ENCODE assay signal across 14 cellular contexts in genomic region chr19:14198384-14199376, GRCh38. TPM values are rescaled to one million over a fixed set of nuclear protein-coding genes. Genes with fewer than 3 reads are reported as not detected.
DNase-seq lines count a peak whose midpoint lies in the region; ATAC-seq and TF ChIP-seq lines count a peak whose summit lies in the region.
"Had no signal": no experiment of that assay in that cellular context is flagged by ENCODE, and none has a peak within 500 bp of the region (broad histone marks: within the 10 kb centered on the region; RNA-seq: fewer than 3 reads in every experiment).

No MANE protein-coding gene starts in this region.

- ATAC-seq in foreskin keratinocyte (no peak), HG02981 (IDR thresholded peaks at IDR 0.05; ENCODE audit: unreplicated experiment) (no peak), left lung (no peak), GM21529 (IDR thresholded peaks at IDR 0.05; ENCODE audit: unreplicated experiment) (no peak)
- ATAC-seq: activated CD8-positive, alpha-beta T cell treated with anti-CD3 and anti-CD28 coated beads, Interleukin-2, amount 10 ng/mL, durations not matched to agents 7 days and 5 days; activated naive CD4-positive, alpha-beta T cell treated with anti-CD3 and anti-CD28 coated beads, Interleukin-2, amount 50 U/mL, for 72 hours; esophagus mucosa; stimulated activated naive CD8-positive, alpha-beta T cell treated with anti-CD3 and anti-CD28 coated beads, Interleukin-15, amount 100 ng/mL, for 72 hours had no signal

- no peaks in the 10 kb centered on the region for H3K4me1 ChIP-seq in foreskin keratinocyte
- peaks cover 0 to 2% of the 10 kb centered on the region in 2 donors for H3K4me1 ChIP-seq in left lung

- H3K4me1 Mint-ChIP-seq in HFFc6 (ENCODE audit: low read depth): peaks cover 6% of the 10 kb centered on the region; the same call in 1 of the 2 replicates
- H3K4me1 Mint-ChIP-seq in activated T-cell treated with anti-CD3 and anti-CD28 coated beads, Interleukin-2, amount 50 U/mL, for 24 hours (ENCODE audit: low read depth): peaks cover 31% of the 10 kb centered on the region

- H3K9me3 ChIP-seq in left lung: no peaks in the 10 kb centered on the region

- H3K27me3 Mint-ChIP-seq in HFFc6 (ENCODE audit: insufficient read depth): peaks cover 18% of the 10 kb centered on the region
- no peaks in the 10 kb centered on the region for H3K27me3 Mint-ChIP-seq in activated T-cell treated with anti-CD3 and anti-CD28 coated beads, Interleukin-2, amount 50 U/mL, for 24 hours
- H3K27me3 Mint-ChIP-seq: stimulated activated naive CD8-positive, alpha-beta T cell treated with anti-CD3 and anti-CD28 coated beads, Interleukin-15, amount 100 ng/mL, for 72 hours had no signal

- H3K27ac Mint-ChIP-seq in HFFc6: no peak overlapping the region
- H3K27ac Mint-ChIP-seq in activated T-cell treated with anti-CD3 and anti-CD28 coated beads, Interleukin-2, amount 50 U/mL, for 24 hours: no peak overlapping the region
- H3K27ac Mint-ChIP-seq: activated CD8-positive, alpha-beta T cell treated with anti-CD3 and anti-CD28 coated beads, Interleukin-2, amount 10 ng/mL, durations not matched to agents 7 days and 5 days; activated naive CD4-positive, alpha-beta T cell treated with anti-CD3 and anti-CD28 coated beads, Interleukin-2, amount 50 U/mL, for 72 hours; stimulated activated naive CD8-positive, alpha-beta T cell treated with anti-CD3 and anti-CD28 coated beads, Interleukin-15, amount 100 ng/mL, for 72 hours had no signal

- intact Hi-C loops in left lung (cut with DNase I): loop anchor here in 1 of 2 donors (10.0 kb wide), 1 partner anchor 146 kb away; no protein-coding TSS in a partner anchor

- H3K4me3 ChIP-seq in left lung: no peak overlapping the region

- TF ChIP-seq CTCF in HFFc6 (IDR thresholded peaks at IDR 0.05) (peak; percentile 45; the same call in 1 of the 2 replicates), foreskin keratinocyte (conservative IDR thresholded peaks at IDR 0.05) (peak; percentile 22), left lung (IDR thresholded peaks at IDR 0.05) (no peak)

- no peak overlapping the region for H3K4me3 Mint-ChIP-seq in HFFc6
- no peak overlapping the region for H3K4me3 Mint-ChIP-seq in activated T-cell treated with anti-CD3 and anti-CD28 coated beads, Interleukin-2, amount 50 U/mL, for 24 hours
- H3K4me3 Mint-ChIP-seq: activated CD8-positive, alpha-beta T cell treated with anti-CD3 and anti-CD28 coated beads, Interleukin-2, amount 10 ng/mL, durations not matched to agents 7 days and 5 days; stimulated activated naive CD8-positive, alpha-beta T cell treated with anti-CD3 and anti-CD28 coated beads, Interleukin-15, amount 100 ng/mL, for 72 hours had no signal

- no peaks in the 10 kb centered on the region for H3K9me3 Mint-ChIP-seq in HFFc6
- H3K9me3 Mint-ChIP-seq in activated T-cell treated with anti-CD3 and anti-CD28 coated beads, Interleukin-2, amount 50 U/mL, for 24 hours: no peaks in the 10 kb centered on the region
- H3K9me3 Mint-ChIP-seq: activated naive CD4-positive, alpha-beta T cell treated with anti-CD3 and anti-CD28 coated beads, Interleukin-2, amount 50 U/mL, for 72 hours; stimulated activated naive CD8-positive, alpha-beta T cell treated with anti-CD3 and anti-CD28 coated beads, Interleukin-15, amount 100 ng/mL, for 72 hours had no signal

- H3K36me3 Mint-ChIP-seq in HFFc6 (ENCODE audit: low read depth): no peaks in the 10 kb centered on the region
- no peaks in the 10 kb centered on the region for H3K36me3 Mint-ChIP-seq in activated T-cell treated with anti-CD3 and anti-CD28 coated beads, Interleukin-2, amount 50 U/mL, for 24 hours (ENCODE audit: low read depth)
- H3K36me3 Mint-ChIP-seq: activated naive CD4-positive, alpha-beta T cell treated with anti-CD3 and anti-CD28 coated beads, Interleukin-2, amount 50 U/mL, for 72 hours; CD4-positive, CD25-positive, alpha-beta regulatory T cell had no signal

- DNase-seq in D341Med (ENCODE audit: low spot score) (peak; percentile 66), HFFc6 (no peak), RPMI8226 (peak; percentile 17), foreskin keratinocyte (no peak), left lung (no peak)
- DNase-seq in activated T-cell treated with anti-CD3 and anti-CD28 coated beads, Interleukin-2, amount 50 U/mL, for 24 hours: no peak
- DNase-seq: activated CD8-positive, alpha-beta T cell treated with anti-CD3 and anti-CD28 coated beads, Interleukin-2, amount 10 ng/mL, durations not matched to agents 7 days and 5 days; CD4-positive, CD25-positive, alpha-beta regulatory T cell; NCI-H146; stimulated activated naive CD8-positive, alpha-beta T cell treated with anti-CD3 and anti-CD28 coated beads, Interleukin-15, amount 100 ng/mL, for 72 hours had no signal

- H3K27ac ChIP-seq in foreskin keratinocyte (no peak overlapping the region), left lung (no peak overlapping the region)

- H3K27me3 ChIP-seq in foreskin keratinocyte (no peaks in the 10 kb centered on the region), left lung (peaks cover 0 to 8% of the 10 kb centered on the region in 2 donors)

- no peaks in the 10 kb centered on the region for H3K36me3 ChIP-seq in left lung

RNA-seq across cellular contexts. Expression of gene ADGRL1, which starts 7.3 kb away (rescaled TPM):
- 1 to 10 TPM; 1.6 to 2.9 (median 2.2) TPM for total RNA-seq in HFFc6 (2021; fragmentation: NEBNext Ultra II Directional; extraction: Animal tissue kit (Norgen Biotek cat#: 25700))
- total RNA-seq in foreskin keratinocyte (4.8 and 10.9 TPM in 2 replicates), left lung (10 to 100 TPM; 26.4 to 26.7 TPM)
- polyA plus RNA-seq in foreskin keratinocyte: 2.5 and 5.6 TPM in 2 replicates

Comparison
In these comparisons a context has a peak if more than half of its experiments do, and no peak if none do; other contexts are left out.
1. DNase-seq: peak in D341Med (single experiment) and RPMI8226 (single experiment); none in HFFc6 (single experiment), foreskin keratinocyte (0 of 2), left lung (0 of 2) and activated T-cell treated with anti-CD3 and anti-CD28 coated beads, Interleukin-2, amount 50 U/mL, for 24 hours (single experiment).
2. CTCF ChIP-seq: peak in HFFc6 (single experiment) and foreskin keratinocyte (single experiment); none in left lung (0 of 2).